Comparison of ENCODE assay signal across 12 cellular contexts in genomic region chr11:118343981-118344521, GRCh38. TPM values are rescaled to one million over a fixed set of nuclear protein-coding genes. Genes with fewer than 3 reads are reported as not detected.
A peak's percentile ranks its signal among the peaks of the same experiment; 100 is the strongest.
DNase-seq lines count a peak whose midpoint lies in the region; ATAC-seq and TF ChIP-seq lines count a peak whose summit lies in the region.
"Had no signal": no experiment of that assay in that cellular context is flagged by ENCODE, and none has a peak within 500 bp of the region (broad histone marks: within the 10 kb centered on the region; RNA-seq: fewer than 3 reads in every experiment).

Gene CD3G, plus strand, starts transcription at chr11:118344344. Its CDS starts 80 bp downstream, at chr11:118344424.

- H3K27ac Mint-ChIP-seq in activated T-helper 2 cell treated with anti-CD3 and anti-CD28 coated beads, Interferon-gamma antibody, Interleukin-2, Interleukin-4, amounts not matched to agents 10 μg/mL and 5 μg/mL and 100 μg/mL, durations not matched to agents 14 hours and 24 hours and 36 hours, result peak within 1 kb of the TSS; percentile 85
- H3K27ac Mint-ChIP-seq in natural killer cell (peak within 1 kb of the TSS in 1 of 2 donors; percentile 3), type B pancreatic cell (no peak within 1 kb of the TSS)
- peak within 1 kb of the TSS; percentile 99 for H3K27ac Mint-ChIP-seq in stimulated activated effector memory CD8-positive, alpha-beta T cell treated with anti-CD3 and anti-CD28 coated beads, Interleukin-12 subunit alpha, Interleukin-12 subunit beta, amount 100 ng/mL, for 72 hours

- H3K27me3 Mint-ChIP-seq in activated T-helper 2 cell treated with anti-CD3 and anti-CD28 coated beads, Interferon-gamma antibody, Interleukin-2, Interleukin-4, amounts not matched to agents 10 μg/mL and 5 μg/mL and 100 μg/mL, durations not matched to agents 14 hours and 24 hours and 36 hours (ENCODE audit: low read depth), result no peaks in the 10 kb centered on the region
- H3K27me3 Mint-ChIP-seq in natural killer cell (ENCODE audit: low read depth in 2 of 2) (no peaks in the 10 kb centered on the region), type B pancreatic cell (peaks cover 44% of the 10 kb centered on the region)

- TF ChIP-seq CTCF in natural killer cell (IDR thresholded peaks at IDR 0.05), result no peak
- no peak for TF ChIP-seq CTCF in type B pancreatic cell (conservative IDR thresholded peaks at IDR 0.05)

- DNase-seq in activated CD4-positive, CD25-positive, alpha-beta regulatory T cell treated with anti-CD3 and anti-CD28 coated beads, Interleukin-2, amount 50 U/mL, for 16 hours (ENCODE audit: low read depth, low spot score), result peak; percentile 44
- DNase-seq in activated T-helper 2 cell treated with anti-CD3 and anti-CD28 coated beads, Interferon-gamma antibody, Interleukin-2, Interleukin-4, amounts not matched to agents 10 μg/mL and 5 μg/mL and 100 μg/mL, durations not matched to agents 14 hours and 24 hours and 36 hours (ENCODE audit: low spot score), result peak; percentile 65
- DNase-seq in natural killer cell, result no peak
- DNase-seq in stimulated activated effector memory CD8-positive, alpha-beta T cell treated with anti-CD3 and anti-CD28 coated beads, Interleukin-12 subunit alpha, Interleukin-12 subunit beta, amount 100 ng/mL, for 72 hours (ENCODE audit: low spot score in 2 of 2), result peak; percentile 46 to 80
- DNase-seq in type B pancreatic cell (ENCODE audit: extremely low spot score, unreplicated experiment), result no peak
- DNase-seq in epidermal melanocyte (ENCODE audit: insufficient read length, low spot score), result no peak
- DNase-seq: DMS153, MV-4-11 had no signal

- H3K9me3 Mint-ChIP-seq in activated T-helper 2 cell treated with anti-CD3 and anti-CD28 coated beads, Interferon-gamma antibody, Interleukin-2, Interleukin-4, amounts not matched to agents 10 μg/mL and 5 μg/mL and 100 μg/mL, durations not matched to agents 14 hours and 24 hours and 36 hours, result no peaks in the 10 kb centered on the region
- H3K9me3 Mint-ChIP-seq in natural killer cell (no peaks in the 10 kb centered on the region), type B pancreatic cell (no peaks in the 10 kb centered on the region)
- H3K9me3 Mint-ChIP-seq in stimulated activated effector memory CD8-positive, alpha-beta T cell treated with anti-CD3 and anti-CD28 coated beads, Interleukin-12 subunit alpha, Interleukin-12 subunit beta, amount 100 ng/mL, for 72 hours, result no peaks in the 10 kb centered on the region

- ATAC-seq in natural killer cell (peak in 2 of 3 donors; percentile 55 to 59), GM19463 (IDR thresholded peaks at IDR 0.05; ENCODE audit: unreplicated experiment) (no peak), GM18909 (IDR thresholded peaks at IDR 0.05; ENCODE audit: poor library complexity, unreplicated experiment) (no peak)
- ATAC-seq in stimulated activated effector memory CD8-positive, alpha-beta T cell treated with anti-CD3 and anti-CD28 coated beads, Interleukin-12 subunit alpha, Interleukin-12 subunit beta, amount 100 ng/mL, for 72 hours, result peak; percentile 77

- peak within 1 kb of the TSS; percentile 86 for H3K4me3 Mint-ChIP-seq in activated T-helper 2 cell treated with anti-CD3 and anti-CD28 coated beads, Interferon-gamma antibody, Interleukin-2, Interleukin-4, amounts not matched to agents 10 μg/mL and 5 μg/mL and 100 μg/mL, durations not matched to agents 14 hours and 24 hours and 36 hours (ENCODE audit: low read depth)
- H3K4me3 Mint-ChIP-seq in natural killer cell (peak within 1 kb of the TSS; percentile 40), type B pancreatic cell (no peak within 1 kb of the TSS)
- H3K4me3 Mint-ChIP-seq in stimulated activated effector memory CD8-positive, alpha-beta T cell treated with anti-CD3 and anti-CD28 coated beads, Interleukin-12 subunit alpha, Interleukin-12 subunit beta, amount 100 ng/mL, for 72 hours, result peak within 1 kb of the TSS; percentile 77

- H3K4me1 Mint-ChIP-seq in activated T-helper 2 cell treated with anti-CD3 and anti-CD28 coated beads, Interferon-gamma antibody, Interleukin-2, Interleukin-4, amounts not matched to agents 10 μg/mL and 5 μg/mL and 100 μg/mL, durations not matched to agents 14 hours and 24 hours and 36 hours (ENCODE audit: low read depth), result peaks cover 68% of the 10 kb centered on the region
- H3K4me1 Mint-ChIP-seq in natural killer cell, result peaks cover 29 to 32% of the 10 kb centered on the region in 2 donors
- H3K4me1 Mint-ChIP-seq in stimulated activated effector memory CD8-positive, alpha-beta T cell treated with anti-CD3 and anti-CD28 coated beads, Interleukin-12 subunit alpha, Interleukin-12 subunit beta, amount 100 ng/mL, for 72 hours, result peaks cover 66% of the 10 kb centered on the region
- no peaks in the 10 kb centered on the region for H3K4me1 Mint-ChIP-seq in type B pancreatic cell (ENCODE audit: unreplicated experiment)

- intact Hi-C loops in activated T-helper 2 cell treated with anti-CD3 and anti-CD28 coated beads, Interferon-gamma antibody, Interleukin-2, Interleukin-4, amounts not matched to agents 10 μg/mL and 5 μg/mL and 100 μg/mL, durations not matched to agents 14 hours and 24 hours and 36 hours (cut with micrococcal nuclease), result loop anchor here (5.0 kb wide), 2 partner anchors 92 to 93 kb away; partner anchors contain the start of genes KMT2A and MPZL3
- intact Hi-C loops in natural killer cell (cut with micrococcal nuclease), result no loop called here

- H3K36me3 Mint-ChIP-seq in activated T-helper 2 cell treated with anti-CD3 and anti-CD28 coated beads, Interferon-gamma antibody, Interleukin-2, Interleukin-4, amounts not matched to agents 10 μg/mL and 5 μg/mL and 100 μg/mL, durations not matched to agents 14 hours and 24 hours and 36 hours (ENCODE audit: low read depth), result peaks cover 62% of the 10 kb centered on the region
- H3K36me3 Mint-ChIP-seq in natural killer cell, result no peaks in the 10 kb centered on the region
- peaks cover 60% of the 10 kb centered on the region for H3K36me3 Mint-ChIP-seq in stimulated activated effector memory CD8-positive, alpha-beta T cell treated with anti-CD3 and anti-CD28 coated beads, Interleukin-12 subunit alpha, Interleukin-12 subunit beta, amount 100 ng/mL, for 72 hours
- H3K36me3 Mint-ChIP-seq in type B pancreatic cell, result no peaks in the 10 kb centered on the region

RNA-seq across cellular contexts. Expression of gene CD3G, which starts in this region (rescaled TPM):
- 134 and 139 TPM in 2 replicates for total RNA-seq in activated T-helper 2 cell treated with anti-CD3 and anti-CD28 coated beads, Interferon-gamma antibody, Interleukin-2, Interleukin-4, amounts not matched to agents 10 μg/mL and 5 μg/mL and 100 μg/mL, durations not matched to agents 14 hours and 24 hours and 36 hours
- total RNA-seq in natural killer cell, result 10 to 100 TPM in 1 of 3 donors, 1 to 10 TPM in 2; 7.6 to 52.1 (median 8.2) TPM
- total RNA-seq in type B pancreatic cell (ENCODE audit: low replicate concordance), result 0.21 TPM in 1 of 2 replicates, not detected in the other
- total RNA-seq: myocyte, RPMI7951 had no signal

Comparison
In these comparisons a context has a peak if more than half of its experiments do, and no peak if none do; other contexts are left out.
1. DNase-seq: peak in activated CD4-positive, CD25-positive, alpha-beta regulatory T cell treated with anti-CD3 and anti-CD28 coated beads, Interleukin-2, amount 50 U/mL, for 16 hours (single experiment), activated T-helper 2 cell treated with anti-CD3 and anti-CD28 coated beads, Interferon-gamma antibody, Interleukin-2, Interleukin-4, amounts not matched to agents 10 μg/mL and 5 μg/mL and 100 μg/mL, durations not matched to agents 14 hours and 24 hours and 36 hours (single experiment) and stimulated activated effector memory CD8-positive, alpha-beta T cell treated with anti-CD3 and anti-CD28 coated beads, Interleukin-12 subunit alpha, Interleukin-12 subunit beta, amount 100 ng/mL, for 72 hours (2 of 2); none in natural killer cell (single experiment), type B pancreatic cell (single experiment) and epidermal melanocyte (single experiment).
2. ATAC-seq: peak in natural killer cell (2 of 3) and stimulated activated effector memory CD8-positive, alpha-beta T cell treated with anti-CD3 and anti-CD28 coated beads, Interleukin-12 subunit alpha, Interleukin-12 subunit beta, amount 100 ng/mL, for 72 hours (single experiment); none in GM19463 (single experiment) and GM18909 (single experiment).